Comparison of ENCODE assay signal across 9 cellular contexts in the genomic region with DNA sequence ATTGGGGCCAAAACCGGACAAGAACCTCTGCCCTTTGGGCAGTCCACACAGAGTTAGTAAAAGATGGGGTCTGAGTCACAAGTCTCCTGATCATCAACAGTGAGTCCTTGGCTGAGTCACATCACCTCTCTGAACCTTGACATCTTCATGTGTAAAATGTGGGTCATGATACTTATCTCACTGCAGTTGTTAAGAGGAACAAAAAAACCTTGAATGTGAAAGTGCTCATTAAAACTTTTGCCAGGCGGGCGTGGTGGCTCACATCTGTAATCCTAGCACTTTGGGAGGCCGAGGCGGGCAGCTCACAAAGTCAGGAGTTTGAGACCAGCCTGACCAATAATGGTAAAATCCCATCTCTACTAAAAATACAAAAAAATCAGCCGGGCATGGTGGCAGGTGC. TPM values are rescaled to one million over a fixed set of nuclear protein-coding genes. Genes with fewer than 3 reads are reported as not detected.
DNase-seq lines count a peak whose midpoint lies in the region; ATAC-seq, FAIRE-seq and TF ChIP-seq lines count a peak whose summit lies in the region.
"Had no signal": no experiment of that assay in that cellular context is flagged by ENCODE, and none has a peak within 500 bp of the region (broad histone marks: within the 10 kb centered on the region; RNA-seq: fewer than 3 reads in every experiment).

No MANE protein-coding gene starts in this region.

- RAD21 ChIA-PET in GM12878 (lab: Charles Lee; ENCODE audit: unreplicated experiment): interaction anchor here (1.8 kb wide), 1 partner anchor 30 kb away, joined by 8 read pairs; the partner anchor contains the start of gene S100A13

- H3K9me3 Mint-ChIP-seq in stimulated activated effector memory CD8-positive, alpha-beta T cell treated with anti-CD3 and anti-CD28 coated beads, Interleukin-12 subunit alpha, Interleukin-12 subunit beta, amount 100 ng/mL, for 72 hours: no peaks in the 10 kb centered on the region
- H3K9me3 Mint-ChIP-seq: activated T-helper 1 cell treated with anti-CD3 and anti-CD28 coated beads, Interleukin-12 subunit alpha, Interleukin-12 subunit beta, Interleukin-2, Interleukin-4 antibody, amounts not matched to agents 30 ng/mL and 10 ng/mL and 1 ng/mL, durations not matched to agents 14 hours and 24 hours and 36 hours; nephron had no signal

- BruUV-seq in GM12878 (replicated peaks; lab: Mats Ljungman, UMichigan): no TSS peak

- peak; percentile 18 for FAIRE-seq in GM12878 (lab: Jason Lieb, UNC)

- POLR2A ChIA-PET in GM12878 (lab: Charles Lee): interaction anchor here (2.6 kb wide), 1 partner anchor 37 kb away, joined by 15 read pairs; the partner anchor contains the start of gene CHTOP

- no peak for TF ChIP-seq RAD21 in GM12878 (IDR thresholded peaks at IDR 0.05; ENCODE audit: insufficient read depth, low read depth, low read length)

- CTCF ChIA-PET in GM12878 (lab: Yijun Ruan, JAX): interaction anchor here (0.9 to 2.8 kb wide), 4 partner anchors 19 to 62 kb away, joined by 3 to 9 read pairs (median 6); partner anchors contain the start of genes S100A13 and S100A14

- H4K20me1 ChIP-seq in GM12878 (ENCODE audit: control insufficient read depth, insufficient read depth): no peaks in the 10 kb centered on the region

- intact Hi-C loops in GM12878 (cut with micrococcal nuclease; ENCODE audit: unreplicated experiment): no loop called here

- H3K27ac ChIP-seq in GM12878 (ENCODE audit: control insufficient read depth, insufficient read depth): no peak overlapping the region

- no peak overlapping the region for H3K4me3 ChIP-seq in GM12878

- peak; percentile 50 for DNase-seq in activated CD4-positive, alpha-beta T cell treated with anti-CD3 and anti-CD28 coated beads for 48 hours
- no peak for DNase-seq in activated CD4-positive, alpha-beta T cell treated with anti-CD3 and anti-CD28 coated beads, Interleukin-2, amount 50 U/mL, for 4 hours
- DNase-seq in GM12878 (ENCODE audit: low read depth, low spot score) (peak; percentile 15), middle frontal gyrus (ENCODE audit: extremely low spot score, low spot score) (no peak)
- DNase-seq in stimulated activated effector memory CD8-positive, alpha-beta T cell treated with anti-CD3 and anti-CD28 coated beads, Interleukin-12 subunit alpha, Interleukin-12 subunit beta, amount 100 ng/mL, for 72 hours (ENCODE audit: low spot score in 2 of 2): no peak
- DNase-seq: Karpas-422 had no signal

- TF ChIP-seq CTCF in GM12878 (IDR thresholded peaks at IDR 0.05 in 2 of 3, conservative IDR thresholded peaks at IDR 0.05 in 1 of 3; ENCODE audit: control insufficient read depth in 2 of 3, extremely low read depth in 1 of 3, insufficient read depth in 1 of 3, low read depth in 3 of 3, low read length in 3 of 3): no peak

- H3K4me1 ChIP-seq in GM12878 (ENCODE audit: control insufficient read depth, insufficient read depth, low read length): peaks cover 22% of the 10 kb centered on the region

- no peak overlapping the region for H3K9ac ChIP-seq in GM12878 (ENCODE audit: control insufficient read depth, insufficient read depth, low read length)

- H3K79me2 ChIP-seq in GM12878 (ENCODE audit: control insufficient read depth, insufficient read depth, low read length): no peaks in the 10 kb centered on the region

- 75% methylated on average over 6 of the region's 6 CpGs for WGBS in GM12878 (ENCODE audit: insufficient coverage, insufficient replicate concordance, low lambda C conversion rate, missing lambda C conversion rate)

- peak; percentile 28 for ATAC-seq in GM12878
- peak; percentile 98 for ATAC-seq in stimulated activated effector memory CD8-positive, alpha-beta T cell treated with anti-CD3 and anti-CD28 coated beads, Interleukin-12 subunit alpha, Interleukin-12 subunit beta, amount 100 ng/mL, for 72 hours
- no peak for ATAC-seq in HG03097 (IDR thresholded peaks at IDR 0.05; ENCODE audit: low FRiP score, unreplicated experiment)

- H3K36me3 Mint-ChIP-seq in stimulated activated effector memory CD8-positive, alpha-beta T cell treated with anti-CD3 and anti-CD28 coated beads, Interleukin-12 subunit alpha, Interleukin-12 subunit beta, amount 100 ng/mL, for 72 hours: no peaks in the 10 kb centered on the region

- H3K4me3 Mint-ChIP-seq in stimulated activated effector memory CD8-positive, alpha-beta T cell treated with anti-CD3 and anti-CD28 coated beads, Interleukin-12 subunit alpha, Interleukin-12 subunit beta, amount 100 ng/mL, for 72 hours: peak overlapping the region; percentile 29
- H3K4me3 Mint-ChIP-seq: activated T-helper 1 cell treated with anti-CD3 and anti-CD28 coated beads, Interleukin-12 subunit alpha, Interleukin-12 subunit beta, Interleukin-2, Interleukin-4 antibody, amounts not matched to agents 30 ng/mL and 10 ng/mL and 1 ng/mL, durations not matched to agents 14 hours and 24 hours and 36 hours; nephron had no signal

- peaks cover 15% of the 10 kb centered on the region for H3K4me1 Mint-ChIP-seq in stimulated activated effector memory CD8-positive, alpha-beta T cell treated with anti-CD3 and anti-CD28 coated beads, Interleukin-12 subunit alpha, Interleukin-12 subunit beta, amount 100 ng/mL, for 72 hours

- SMC1A ChIA-PET in GM12878 (lab: Charles Lee; ENCODE audit: uncharacterized antibody, unreplicated experiment): interaction anchor here (1.9 to 3.5 kb wide), 3 partner anchors 18 to 24 kb away, joined by 6 to 12 read pairs (median 12); partner anchors contain the start of gene S100A14

- peak overlapping the region; percentile 63 for H3K27ac Mint-ChIP-seq in stimulated activated effector memory CD8-positive, alpha-beta T cell treated with anti-CD3 and anti-CD28 coated beads, Interleukin-12 subunit alpha, Interleukin-12 subunit beta, amount 100 ng/mL, for 72 hours
- H3K27ac Mint-ChIP-seq: activated T-helper 1 cell treated with anti-CD3 and anti-CD28 coated beads, Interleukin-12 subunit alpha, Interleukin-12 subunit beta, Interleukin-2, Interleukin-4 antibody, amounts not matched to agents 30 ng/mL and 10 ng/mL and 1 ng/mL, durations not matched to agents 14 hours and 24 hours and 36 hours; nephron had no signal

- H3K9me3 ChIP-seq in GM12878 (replicated peaks; ENCODE audit: control insufficient read depth, insufficient read depth, low read length): no peaks in the 10 kb centered on the region

- in situ Hi-C loops in GM12878 (cut with MboI): no loop called here

- no peak for TF ChIP-seq EP300 in GM12878 (IDR thresholded peaks at IDR 0.05; ENCODE audit: borderline replicate concordance in 1 of 2, control insufficient read depth in 1 of 2, low read depth in 2 of 2, low read length in 2 of 2)

- H3K36me3 ChIP-seq in GM12878 (ENCODE audit: control insufficient read depth in 2 of 2, insufficient read depth in 2 of 2, low read length in 1 of 2): no peaks in the 10 kb centered on the region

- no peak overlapping the region for H2AFZ ChIP-seq in GM12878 (ENCODE audit: control insufficient read depth, low read depth, low read length)

- H3K27me3 ChIP-seq in GM12878 (replicated peaks in 1 of 2; ENCODE audit: control insufficient read depth in 2 of 2, insufficient read depth in 2 of 2, low read length in 1 of 2): no peaks in the 10 kb centered on the region

- no peak for TF ChIP-seq POLR2A in GM12878 (IDR thresholded peaks at IDR 0.05; ENCODE audit: low read depth, low read length)

- no peak overlapping the region for H3K4me2 ChIP-seq in GM12878 (ENCODE audit: control insufficient read depth, insufficient read depth)

RNA-seq across cellular contexts. Expression of gene S100A16, which starts 15.7 kb away (rescaled TPM):
- total RNA-seq in GM12878 (2013; cell fraction: nucleolus; rRNA removed): 0.56 TPM in 1 of 2 replicates, not detected in the other
- total RNA-seq in GM12878 (2014; rRNA removed): not detected in 2 replicates
- total RNA-seq in GM12878 (2014; rRNA removed; fragmentation: Illumina TruSeq; extraction: Trizol): not detected in 2 replicates
- 0.51 TPM in 1 of 2 replicates, not detected in the other for total RNA-seq in GM12878 (2021)
- not detected for polyA plus RNA-seq in GM12878 (2011; ENCODE audit: low read depth)
- 0.12 and 0.15 TPM in 2 replicates for polyA plus RNA-seq in GM12878 (2011; rRNA removed)
- 0.10 TPM in 2 replicates for polyA plus RNA-seq in GM12878 (2011; cell fraction: cytosol; rRNA removed)
- polyA plus RNA-seq in GM12878 (2011; cell fraction: nucleus; rRNA removed): not detected in 2 replicates
- not detected in 2 replicates for polyA plus RNA-seq in GM12878 (2012)
- not detected in 2 replicates for polyA plus RNA-seq in GM12878 (2014; fragmentation: Illumina TruSeq; extraction: Trizol)
- polyA plus RNA-seq in GM12878 (2014; fragmentation: Nextera tagmentation; extraction: Ambion mirVana): not detected
- not detected in 2 replicates for polyA plus RNA-seq in GM12878 (2014; rRNA removed)
- under 1 TPM; 0.14 to 0.35 TPM for polyA plus RNA-seq in GM12878 (2016; fragmentation: Nextera tagmentation; extraction: Ambion mirVana)
- polyA minus RNA-seq in GM12878 (2011; rRNA and poly(A)+ RNA removed): not detected in 2 replicates
- 6.9 and 7.0 TPM in 2 replicates for polyA minus RNA-seq in GM12878 (2011; cell fraction: cytosol; rRNA and poly(A)+ RNA removed)
- 0.36 and 0.38 TPM in 2 replicates for polyA minus RNA-seq in GM12878 (2011; cell fraction: nucleus; rRNA and poly(A)+ RNA removed)
- total RNA-seq: activated T-helper 1 cell treated with anti-CD3 and anti-CD28 coated beads, Interleukin-12 subunit alpha, Interleukin-12 subunit beta, Interleukin-2, Interleukin-4 antibody, amounts not matched to agents 30 ng/mL and 10 ng/mL and 1 ng/mL, durations not matched to agents 14 hours and 24 hours and 36 hours had no signal

RNA-seq across cellular contexts. Expression of gene S100A14, which starts 18.9 kb away (rescaled TPM):
- total RNA-seq in GM12878 (2013; cell fraction: nucleolus; rRNA removed): not detected in 2 replicates
- total RNA-seq in GM12878 (2014; rRNA removed) (0.28 and 0.33 TPM in 2 replicates), GM12878 (2014; rRNA removed; fragmentation: Illumina TruSeq; extraction: Trizol) (0.28 TPM in 1 of 2 replicates, not detected in the other), GM12878 (2021) (0.53 and 0.54 TPM in 2 replicates)
- polyA plus RNA-seq in GM12878 (2011; ENCODE audit: low read depth): not detected
- polyA plus RNA-seq in GM12878 (2011; rRNA removed) (0.58 and 0.89 TPM in 2 replicates), GM12878 (2014; fragmentation: Illumina TruSeq; extraction: Trizol) (0.35 and 0.46 TPM in 2 replicates), GM12878 (2014; fragmentation: Nextera tagmentation; extraction: Ambion mirVana) (under 1 TPM in 1 of 2 experiments, not detected in 1; 0.20 TPM), GM12878 (2014; rRNA removed) (0.28 and 0.77 TPM in 2 replicates), GM12878 (2016; fragmentation: Nextera tagmentation; extraction: Ambion mirVana) (not detected)
- 0.48 and 0.69 TPM in 2 replicates for polyA plus RNA-seq in GM12878 (2011; cell fraction: cytosol; rRNA removed)
- 0.15 and 0.29 TPM in 2 replicates for polyA plus RNA-seq in GM12878 (2011; cell fraction: nucleus; rRNA removed)
- polyA plus RNA-seq in GM12878 (2012): 0.20 and 0.46 TPM in 2 replicates
- polyA minus RNA-seq in GM12878 (2011; rRNA and poly(A)+ RNA removed): 0.52 TPM in 1 of 2 replicates, not detected in the other
- not detected in 2 replicates for polyA minus RNA-seq in GM12878 (2011; cell fraction: cytosol; rRNA and poly(A)+ RNA removed)
- polyA minus RNA-seq in GM12878 (2011; cell fraction: nucleus; rRNA and poly(A)+ RNA removed): not detected in 2 replicates

RNA-seq across cellular contexts. Expression of gene S100A13, which starts 30.1 kb away (rescaled TPM):
- 3.0 and 3.1 TPM in 2 replicates for total RNA-seq in GM12878 (2013; cell fraction: nucleolus; rRNA removed)
- total RNA-seq in GM12878 (2014; rRNA removed) (6.2 and 8.1 TPM in 2 replicates), GM12878 (2014; rRNA removed; fragmentation: Illumina TruSeq; extraction: Trizol) (7.9 and 9.1 TPM in 2 replicates), GM12878 (2021) (10.3 and 12.8 TPM in 2 replicates)
- polyA plus RNA-seq in GM12878 (2011; ENCODE audit: low read depth): 12.9 TPM
- polyA plus RNA-seq in GM12878 (2011; rRNA removed) (5.6 and 6.6 TPM in 2 replicates), GM12878 (2014; fragmentation: Illumina TruSeq; extraction: Trizol) (10.1 and 10.3 TPM in 2 replicates), GM12878 (2014; fragmentation: Nextera tagmentation; extraction: Ambion mirVana) (10 to 100 TPM; 29.7 to 30.9 TPM), GM12878 (2014; rRNA removed) (13.0 and 17.1 TPM in 2 replicates), GM12878 (2016; fragmentation: Nextera tagmentation; extraction: Ambion mirVana) (1 to 10 TPM; 5.7 to 7.3 TPM)
- 4.7 and 5.4 TPM in 2 replicates for polyA plus RNA-seq in GM12878 (2011; cell fraction: cytosol; rRNA removed)
- polyA plus RNA-seq in GM12878 (2011; cell fraction: nucleus; rRNA removed): 43.4 and 53.0 TPM in 2 replicates
- polyA plus RNA-seq in GM12878 (2012): 10.9 and 13.5 TPM in 2 replicates
- polyA minus RNA-seq in GM12878 (2011; rRNA and poly(A)+ RNA removed): 1.8 and 3.1 TPM in 2 replicates
- 5.1 and 8.9 TPM in 2 replicates for polyA minus RNA-seq in GM12878 (2011; cell fraction: cytosol; rRNA and poly(A)+ RNA removed)
- polyA minus RNA-seq in GM12878 (2011; cell fraction: nucleus; rRNA and poly(A)+ RNA removed): 1.8 and 4.0 TPM in 2 replicates

RNA-seq across cellular contexts. Expression of gene S100A1, which starts 31.0 kb away (rescaled TPM):
- total RNA-seq in GM12878 (2013; cell fraction: nucleolus; rRNA removed): not detected in 2 replicates
- total RNA-seq in GM12878 (2014; rRNA removed) (not detected in 2 replicates), GM12878 (2014; rRNA removed; fragmentation: Illumina TruSeq; extraction: Trizol) (not detected in 2 replicates), GM12878 (2021) (not detected in 2 replicates)
- polyA plus RNA-seq in GM12878 (2011; ENCODE audit: low read depth): 0.24 TPM
- polyA plus RNA-seq in GM12878 (2011; rRNA removed) (not detected in 2 replicates), GM12878 (2014; fragmentation: Illumina TruSeq; extraction: Trizol) (not detected in 2 replicates), GM12878 (2014; fragmentation: Nextera tagmentation; extraction: Ambion mirVana) (under 1 TPM in 1 of 2 experiments, not detected in 1; 0.13 TPM), GM12878 (2014; rRNA removed) (0.03 TPM in 1 of 2 replicates, not detected in the other), GM12878 (2016; fragmentation: Nextera tagmentation; extraction: Ambion mirVana) (under 1 TPM in 1 of 2 experiments, not detected in 1; 0.29 TPM)
- 0.27 TPM in 1 of 2 replicates, not detected in the other for polyA plus RNA-seq in GM12878 (2011; cell fraction: cytosol; rRNA removed)
- polyA plus RNA-seq in GM12878 (2011; cell fraction: nucleus; rRNA removed): not detected in 2 replicates
- 0.49 and 0.60 TPM in 2 replicates for polyA plus RNA-seq in GM12878 (2012)
- polyA minus RNA-seq in GM12878 (2011; rRNA and poly(A)+ RNA removed): not detected in 2 replicates
- not detected in 2 replicates for polyA minus RNA-seq in GM12878 (2011; cell fraction: cytosol; rRNA and poly(A)+ RNA removed)
- not detected in 2 replicates for polyA minus RNA-seq in GM12878 (2011; cell fraction: nucleus; rRNA and poly(A)+ RNA removed)
- total RNA-seq: activated T-helper 1 cell treated with anti-CD3 and anti-CD28 coated beads, Interleukin-12 subunit alpha, Interleukin-12 subunit beta, Interleukin-2, Interleukin-4 antibody, amounts not matched to agents 30 ng/mL and 10 ng/mL and 1 ng/mL, durations not matched to agents 14 hours and 24 hours and 36 hours had no signal

RNA-seq across cellular contexts. Expression of gene S100A2, which starts 31.6 kb away (rescaled TPM):
- total RNA-seq in GM12878 (2013; cell fraction: nucleolus; rRNA removed): 1.3 TPM in 1 of 2 replicates, not detected in the other
- 0.11 and 0.76 TPM in 2 replicates for total RNA-seq in GM12878 (2014; rRNA removed)
- 0.69 and 0.76 TPM in 2 replicates for total RNA-seq in GM12878 (2014; rRNA removed; fragmentation: Illumina TruSeq; extraction: Trizol)
- 0.69 and 0.77 TPM in 2 replicates for total RNA-seq in GM12878 (2021)
- not detected for polyA plus RNA-seq in GM12878 (2011; ENCODE audit: low read depth)
- 0.37 and 1.5 TPM in 2 replicates for polyA plus RNA-seq in GM12878 (2011; rRNA removed)
- polyA plus RNA-seq in GM12878 (2011; cell fraction: cytosol; rRNA removed): 0.58 and 0.64 TPM in 2 replicates
- 0.42 and 0.51 TPM in 2 replicates for polyA plus RNA-seq in GM12878 (2011; cell fraction: nucleus; rRNA removed)
- polyA plus RNA-seq in GM12878 (2012): not detected in 2 replicates
- 0.92 TPM in 1 of 2 replicates, not detected in the other for polyA plus RNA-seq in GM12878 (2014; fragmentation: Illumina TruSeq; extraction: Trizol)
- polyA plus RNA-seq in GM12878 (2014; fragmentation: Nextera tagmentation; extraction: Ambion mirVana): 1 to 10 TPM in 1 of 2 experiments, under 1 TPM in 1; 0.23 to 1.2 TPM
- 0.37 and 1.4 TPM in 2 replicates for polyA plus RNA-seq in GM12878 (2014; rRNA removed)
- polyA plus RNA-seq in GM12878 (2016; fragmentation: Nextera tagmentation; extraction: Ambion mirVana): under 1 TPM in 1 of 2 experiments, not detected in 1; 0.42 TPM
- polyA minus RNA-seq in GM12878 (2011; rRNA and poly(A)+ RNA removed): 0.66 TPM in 1 of 2 replicates, not detected in the other
- polyA minus RNA-seq in GM12878 (2011; cell fraction: cytosol; rRNA and poly(A)+ RNA removed): not detected in 2 replicates
- not detected in 2 replicates for polyA minus RNA-seq in GM12878 (2011; cell fraction: nucleus; rRNA and poly(A)+ RNA removed)

Comparison
In these comparisons a context has a peak if more than half of its experiments do, and no peak if none do; other contexts are left out.
1. DNase-seq: peak in activated CD4-positive, alpha-beta T cell treated with anti-CD3 and anti-CD28 coated beads for 48 hours (single experiment) and GM12878 (single experiment); none in activated CD4-positive, alpha-beta T cell treated with anti-CD3 and anti-CD28 coated beads, Interleukin-2, amount 50 U/mL, for 4 hours (0 of 2), stimulated activated effector memory CD8-positive, alpha-beta T cell treated with anti-CD3 and anti-CD28 coated beads, Interleukin-12 subunit alpha, Interleukin-12 subunit beta, amount 100 ng/mL, for 72 hours (0 of 2) and middle frontal gyrus (single experiment).